Comparison of ENCODE assay signal across 23 cellular contexts in the genomic region with DNA sequence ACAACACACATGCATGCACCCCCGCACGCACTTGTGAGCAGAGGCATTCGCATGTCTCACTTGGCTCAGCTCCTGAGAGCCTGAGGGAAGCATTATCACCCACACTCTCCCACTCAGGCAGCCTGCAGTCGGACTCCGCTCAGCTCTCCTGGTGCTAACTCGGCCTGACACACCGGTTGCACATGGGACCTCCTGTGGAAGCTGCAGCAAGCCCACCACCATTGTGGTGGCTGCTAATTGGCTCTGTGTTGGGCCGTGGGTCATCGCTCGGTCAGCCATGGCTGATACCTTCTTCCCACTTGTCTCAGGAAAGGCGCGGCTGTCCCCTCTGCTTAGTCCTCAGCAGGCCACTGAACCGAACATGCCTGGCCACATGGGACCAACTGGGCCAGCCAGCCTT. TPM values are rescaled to one million over a fixed set of nuclear protein-coding genes. Genes with fewer than 3 reads are reported as not detected.
"Had no signal": no experiment of that assay in that cellular context is flagged by ENCODE, and none has a peak within 500 bp of the region (broad histone marks: within the 10 kb centered on the region; RNA-seq: fewer than 3 reads in every experiment).

No MANE protein-coding gene starts in this region.

- H3K36me3 Mint-ChIP-seq: activated naive CD8-positive, alpha-beta T cell; memory B cell; WTC11 had no signal

- H3K4me3 Mint-ChIP-seq: activated naive CD8-positive, alpha-beta T cell; activated T-cell treated with anti-CD3 and anti-CD28 coated beads, Interleukin-2, amount 50 U/mL, for 24 hours; memory B cell; nephron; WTC11 had no signal

- H3K4me1 Mint-ChIP-seq: memory B cell, nephron, WTC11 had no signal

- DNase-seq: activated CD8-positive, alpha-beta memory T cell treated with anti-CD3 and anti-CD28 coated beads for 24 hours; activated CD8-positive, alpha-beta memory T cell treated with anti-CD3 and anti-CD28 coated beads, Interleukin-2, amount 50 U/mL, for 4 hours; activated naive CD4-positive, alpha-beta T cell; activated T-cell treated with anti-CD3 and anti-CD28 coated beads, Interleukin-2, amount 50 U/mL, for 24 hours; adrenal gland; brain microvascular endothelial cell; central memory CD4-positive, alpha-beta T cell; effector memory CD4-positive, alpha-beta T cell; foreskin melanocyte; right cardiac atrium; stimulated activated CD4-positive, alpha-beta T cell treated with anti-CD3 and anti-CD28 coated beads, Interleukin-1b, Interleukin-23, amount 100 ng/mL, for 48 hours; stomach; T-helper 1 cell; transverse colon; uterus had no signal

- H3K27ac Mint-ChIP-seq: activated naive CD8-positive, alpha-beta T cell; activated T-cell treated with anti-CD3 and anti-CD28 coated beads, Interleukin-2, amount 50 U/mL, for 24 hours; activated T-helper 2 cell treated with anti-CD3 and anti-CD28 coated beads, Interferon-gamma antibody, Interleukin-2, Interleukin-4, amounts not matched to agents 10 μg/mL and 5 μg/mL and 100 μg/mL, durations not matched to agents 14 hours and 24 hours and 36 hours; memory B cell; nephron; WTC11 had no signal

- ATAC-seq: right cardiac atrium had no signal

- H3K9me3 Mint-ChIP-seq: activated T-cell treated with anti-CD3 and anti-CD28 coated beads, Interleukin-2, amount 50 U/mL, for 24 hours; activated T-helper 2 cell treated with anti-CD3 and anti-CD28 coated beads, Interferon-gamma antibody, Interleukin-2, Interleukin-4, amounts not matched to agents 10 μg/mL and 5 μg/mL and 100 μg/mL, durations not matched to agents 14 hours and 24 hours and 36 hours; memory B cell; nephron had no signal

- H3K4me3 ChIP-seq: adrenal gland, ascending aorta, hepatocyte, stomach, suprapubic skin, transverse colon, uterus had no signal

RNA-seq across cellular contexts. Expression of a gene that starts 29.9 kb away (rescaled TPM):
- total RNA-seq: activated T-helper 2 cell treated with anti-CD3 and anti-CD28 coated beads, Interferon-gamma antibody, Interleukin-2, Interleukin-4, amounts not matched to agents 10 μg/mL and 5 μg/mL and 100 μg/mL, durations not matched to agents 14 hours and 24 hours and 36 hours had no signal
